In genomic region chr14:20697273-20698017, GRCh38 we compare ENCODE assay signal across 8 cellular contexts. TPM values are rescaled to one million over a fixed set of nuclear protein-coding genes. Genes with fewer than 3 reads are reported as not detected.
DNase-seq lines count a peak whose midpoint lies in the region; ATAC-seq and TF ChIP-seq lines count a peak whose summit lies in the region.

No MANE protein-coding gene starts in this region.

- H3K27me3 ChIP-seq in lung (ENCODE audit: control insufficient read depth, insufficient read depth) = no peaks in the 10 kb centered on the region

- H3K4me3 ChIP-seq in lung = no peak overlapping the region

- no peaks in the 10 kb centered on the region for H3K9me3 ChIP-seq in lung (ENCODE audit: control insufficient read depth in 2 of 2, insufficient read depth in 1 of 2, low read length in 1 of 2)

- DNase-seq in AG08396 (ENCODE audit: low spot score) (peak; percentile 70), NCI-H2227 treated with DMSO at 0.1 percent for 48 hours (lab: John Stamatoyannopoulos, UW) (peak; percentile 8), dedifferentiated amniotic fluid mesenchymal stem cell (ENCODE audit: extremely low spot score) (peak; percentile 21), lung (ENCODE audit: low spot score) (peak; percentile 71)
- DNase-seq in activated CD4-positive, alpha-beta T cell treated with anti-CD3 and anti-CD28 coated beads for 4 hours = peak; percentile 48 to 61
- peak; percentile 19 to 52 for DNase-seq in stimulated activated CD8-positive, alpha-beta memory T cell treated with anti-CD3 and anti-CD28 coated beads, Interleukin-2, amount 100 ng/mL, for 48 hours (ENCODE audit: low read depth in 2 of 2)

- H3K4me1 ChIP-seq in lung (ENCODE audit: control insufficient read depth in 2 of 2, insufficient read depth in 2 of 2, low read length in 2 of 2) = no peaks in the 10 kb centered on the region

- peaks cover 0 to 3% of the 10 kb centered on the region in 2 donors for H3K36me3 ChIP-seq in lung (ENCODE audit: control insufficient read depth in 2 of 2, insufficient read depth in 2 of 2, low read length in 2 of 2)

- peak; percentile 87 for TF ChIP-seq CTCF in lung (IDR thresholded peaks at IDR 0.05; ENCODE audit: control extremely low read depth, extremely low read depth)

- no peak overlapping the region for H3K27ac ChIP-seq in lung (ENCODE audit: low read depth in 1 of 2, low read length in 1 of 2)

- WGBS in lung, 2 donors = 34% methylated on average over 6 of the region's 6 CpGs

- ATAC-seq in GM18868 (IDR thresholded peaks at IDR 0.05; ENCODE audit: unreplicated experiment) (peak; percentile 50), lung (ENCODE audit: insufficient read depth, low FRiP score) (peak; percentile 82), GM21717 (IDR thresholded peaks at IDR 0.05; ENCODE audit: unreplicated experiment) (no peak)

RNA-seq across cellular contexts. Expression of gene ANG, which starts 8.9 kb away (rescaled TPM):
- total RNA-seq in lung = 10 to 100 TPM; 14.0 to 16.3 TPM
- 10 to 100 TPM; 19.6 to 27.5 TPM for polyA plus RNA-seq in lung

RNA-seq across cellular contexts. Expression of gene RNASE4, which starts 13.1 kb away (rescaled TPM):
- 10 to 100 TPM; 14.5 to 51.9 TPM for total RNA-seq in lung
- 10 to 100 TPM; 28.4 to 28.8 TPM for polyA plus RNA-seq in lung

RNA-seq across cellular contexts. Expression of gene EDDM3A, which starts 48.2 kb away (rescaled TPM):
- not detected for total RNA-seq in lung
- polyA plus RNA-seq in lung = not detected

RNA-seq across cellular contexts. Expression of gene OR6S1, which starts 56.0 kb away (rescaled TPM):
- total RNA-seq in lung = not detected
- polyA plus RNA-seq in lung = not detected

Comparison
In these comparisons a context has a peak if more than half of its experiments do, and no peak if none do; other contexts are left out.
1. DNase-seq: peak in every context shown above with its lines; median percentile 71 in lung; 70 in AG08396; 54 in activated CD4-positive, alpha-beta T cell treated with anti-CD3 and anti-CD28 coated beads for 4 hours; 36 in stimulated activated CD8-positive, alpha-beta memory T cell treated with anti-CD3 and anti-CD28 coated beads, Interleukin-2, amount 100 ng/mL, for 48 hours; 21 in dedifferentiated amniotic fluid mesenchymal stem cell; 8 in NCI-H2227 treated with DMSO at 0.1 percent for 48 hours.